8 cellular contexts compared by ENCODE assay signal in the genomic region with DNA sequence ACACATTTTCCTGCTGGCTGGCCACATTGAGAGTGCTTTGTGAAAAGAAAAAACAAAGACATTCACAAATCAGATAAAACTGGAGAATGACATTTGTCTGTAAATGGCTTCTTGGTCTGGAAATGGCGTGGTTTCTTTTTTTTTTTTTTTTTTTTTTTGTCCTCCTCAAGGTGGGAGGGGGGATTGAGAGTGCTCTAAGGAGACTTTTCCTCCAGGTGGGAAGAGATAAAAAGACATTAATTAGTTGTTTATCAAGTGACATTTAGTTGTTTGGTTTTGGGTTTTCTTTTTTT. TPM values are rescaled to one million over a fixed set of nuclear protein-coding genes. Genes with fewer than 3 reads are reported as not detected.
A peak's percentile ranks its signal among the peaks of the same experiment; 100 is the strongest.
DNase-seq lines count a peak whose midpoint lies in the region; ATAC-seq, FAIRE-seq and TF ChIP-seq lines count a peak whose summit lies in the region.

No MANE protein-coding gene starts in this region.

- intact Hi-C loops in sigmoid colon (cut with DNase I) = loop anchor here (2.0 to 5.0 kb wide), 2 partner anchors 140 to 201 kb away; partner anchors contain the start of genes ATP5F1E and NPEPL1

- no peaks in the 10 kb centered on the region for H3K36me3 ChIP-seq in sigmoid colon

- ATAC-seq in GM19351 (IDR thresholded peaks at IDR 0.05; ENCODE audit: unreplicated experiment) = no peak

- TF ChIP-seq EP300 in sigmoid colon (IDR thresholded peaks at IDR 0.05) = no peak

- WGBS in sigmoid colon, 2 donors = 0% methylated on average over 1 of the region's 1 CpG

- no peaks in the 10 kb centered on the region for H3K27me3 ChIP-seq in sigmoid colon

- peak; percentile 45 for DNase-seq in NCI-H1105 treated with DMSO at 0.1 percent for 48 hours (lab: John Stamatoyannopoulos, UW)
- DNase-seq in NCI-H1105 (lab: John Stamatoyannopoulos, UW) = no peak
- DNase-seq in RCC 7860 (ENCODE audit: low spot score) = no peak
- DNase-seq in epithelial cell of prostate (ENCODE audit: low read depth, low spot score) = no peak
- no peak for DNase-seq in sigmoid colon
- DNase-seq in GF-D8 (lab: John Stamatoyannopoulos, UW) = no peak
- DNase-seq in NCI-H748 treated with DMSO at 0.1 percent for 48 hours (lab: John Stamatoyannopoulos, UW) = no peak

- H3K27ac ChIP-seq in epithelial cell of prostate = peak overlapping the region; percentile 81
- H3K27ac ChIP-seq in sigmoid colon = peak overlapping the region; percentile 98 to 100 (median 99)

- TF ChIP-seq CTCF in sigmoid colon (IDR thresholded peaks at IDR 0.05) = no peak

- FAIRE-seq in RCC 7860 (lab: Jason Lieb, UNC) = peak; percentile 29

- no peaks in the 10 kb centered on the region for H3K9me3 ChIP-seq in sigmoid colon

- TF ChIP-seq POLR2A in sigmoid colon (IDR thresholded peaks at IDR 0.05) = no peak

- H3K4me3 ChIP-seq in sigmoid colon = peak overlapping the region; percentile 84 to 94 (median 92)

- peaks cover 0 to 63% (median 53%) of the 10 kb centered on the region in 4 donors for H3K4me1 ChIP-seq in sigmoid colon

RNA-seq across cellular contexts. Expression of gene GNAS, which starts 40.4 kb away (rescaled TPM):
- 100 to 1,000 TPM; 449 to 808 (median 513) TPM for total RNA-seq in sigmoid colon
- 100 to 1,000 TPM; 535 to 680 (median 633) TPM for polyA plus RNA-seq in sigmoid colon

RNA-seq across cellular contexts. Expression of gene GNAS-AS1, which starts 42.2 kb away (rescaled TPM):
- total RNA-seq in sigmoid colon = under 1 TPM in 2 of 4 donors, not detected in 2; 0.33 to 0.36 TPM
- under 1 TPM in 1 of 3 donors, not detected in 2; 0.69 TPM for polyA plus RNA-seq in sigmoid colon
